Comparison of ENCODE assay signal across 1 cellular context in the genomic region with DNA sequence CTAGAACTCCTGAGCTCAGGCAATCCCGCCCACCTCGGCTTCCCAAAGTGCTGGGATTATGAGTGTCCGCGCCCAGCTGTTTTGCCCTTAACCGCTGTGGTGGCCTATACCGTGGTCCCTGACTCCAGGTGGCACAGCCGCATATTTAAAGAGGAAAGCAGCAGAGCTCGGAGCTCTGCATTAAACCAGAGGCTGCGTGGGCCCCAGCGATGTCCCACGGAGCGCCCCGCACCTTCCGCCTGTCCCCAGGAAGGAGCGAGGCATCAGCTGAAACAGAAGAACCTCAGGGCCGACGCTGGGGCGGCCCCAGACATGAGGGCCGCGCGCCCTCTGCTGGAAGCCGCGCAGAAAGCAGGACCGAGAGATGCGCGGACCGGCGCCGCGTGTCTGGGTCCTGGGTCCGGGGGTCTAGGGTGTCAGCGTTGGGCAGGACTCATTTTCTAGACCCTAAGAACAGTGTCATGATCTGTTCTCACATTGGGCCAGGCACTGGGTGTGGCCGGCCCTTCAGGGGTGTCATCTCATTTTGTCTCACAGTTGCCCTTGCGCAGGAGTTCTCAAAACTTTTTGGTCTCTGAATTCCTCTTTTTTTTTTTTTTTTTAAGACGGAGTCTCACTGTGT.
TF ChIP-seq lines count a peak whose summit lies in the region.

No MANE protein-coding gene starts in this region.

TF ChIP-seq in GM23338, 12 proteins besides CTCF, POLR2A, EP300 and RAD21 (continued from another document):
- no peak for TF ChIP-seq EZH2 (IDR thresholded peaks at IDR 0.05; ENCODE audit: low read depth, unreplicated experiment)
- TF ChIP-seq, protein P1, sequence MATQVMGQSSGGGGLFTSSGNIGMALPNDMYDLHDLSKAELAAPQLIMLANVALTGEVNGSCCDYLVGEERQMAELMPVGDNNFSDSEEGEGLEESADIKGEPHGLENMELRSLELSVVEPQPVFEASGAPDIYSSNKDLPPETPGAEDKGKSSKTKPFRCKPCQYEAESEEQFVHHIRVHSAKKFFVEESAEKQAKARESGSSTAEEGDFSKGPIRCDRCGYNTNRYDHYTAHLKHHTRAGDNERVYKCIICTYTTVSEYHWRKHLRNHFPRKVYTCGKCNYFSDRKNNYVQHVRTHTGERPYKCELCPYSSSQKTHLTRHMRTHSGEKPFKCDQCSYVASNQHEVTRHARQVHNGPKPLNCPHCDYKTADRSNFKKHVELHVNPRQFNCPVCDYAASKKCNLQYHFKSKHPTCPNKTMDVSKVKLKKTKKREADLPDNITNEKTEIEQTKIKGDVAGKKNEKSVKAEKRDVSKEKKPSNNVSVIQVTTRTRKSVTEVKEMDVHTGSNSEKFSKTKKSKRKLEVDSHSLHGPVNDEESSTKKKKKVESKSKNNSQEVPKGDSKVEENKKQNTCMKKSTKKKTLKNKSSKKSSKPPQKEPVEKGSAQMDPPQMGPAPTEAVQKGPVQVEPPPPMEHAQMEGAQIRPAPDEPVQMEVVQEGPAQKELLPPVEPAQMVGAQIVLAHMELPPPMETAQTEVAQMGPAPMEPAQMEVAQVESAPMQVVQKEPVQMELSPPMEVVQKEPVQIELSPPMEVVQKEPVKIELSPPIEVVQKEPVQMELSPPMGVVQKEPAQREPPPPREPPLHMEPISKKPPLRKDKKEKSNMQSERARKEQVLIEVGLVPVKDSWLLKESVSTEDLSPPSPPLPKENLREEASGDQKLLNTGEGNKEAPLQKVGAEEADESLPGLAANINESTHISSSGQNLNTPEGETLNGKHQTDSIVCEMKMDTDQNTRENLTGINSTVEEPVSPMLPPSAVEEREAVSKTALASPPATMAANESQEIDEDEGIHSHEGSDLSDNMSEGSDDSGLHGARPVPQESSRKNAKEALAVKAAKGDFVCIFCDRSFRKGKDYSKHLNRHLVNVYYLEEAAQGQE (IDR thresholded peaks at IDR 0.05; ENCODE audit: unreplicated experiment) = no peak
TF ChIP-seq in GM23338: peak in this region for 0.
